10 cellular contexts compared by ENCODE assay signal in genomic region chr10:88062798-88063472, GRCh38.
DNase-seq lines count a peak whose midpoint lies in the region; ATAC-seq, FAIRE-seq and TF ChIP-seq lines count a peak whose summit lies in the region.
"Had no signal": no experiment of that assay in that cellular context is flagged by ENCODE, and none has a peak within 500 bp of the region (broad histone marks: within the 10 kb centered on the region; RNA-seq: fewer than 3 reads in every experiment).

No MANE protein-coding gene starts in this region.

- H3K27me3 Mint-ChIP-seq in HFFc6 (ENCODE audit: insufficient read depth) = no peaks in the 10 kb centered on the region

- TF ChIP-seq CTCF in A549 (IDR thresholded peaks at IDR 0.05) (no peak), HFFc6 (IDR thresholded peaks at IDR 0.05) (no peak)

- no peaks in the 10 kb centered on the region for H3K36me3 Mint-ChIP-seq in HFFc6 (ENCODE audit: low read depth)
- H3K36me3 Mint-ChIP-seq in activated naive CD4-positive, alpha-beta T cell treated with anti-CD3 and anti-CD28 coated beads, Interleukin-2, amount 50 U/mL, for 72 hours = peaks cover 4 to 15% of the 10 kb centered on the region in 2 donors

- no peak overlapping the region for H3K4me3 ChIP-seq in A549
- H3K4me3 ChIP-seq in mucosa of rectum (ENCODE audit: low read length in 2 of 2) = no peak overlapping the region
- H3K4me3 ChIP-seq: suprapubic skin had no signal

- H3K27ac ChIP-seq in A549 (peak overlapping the region in 1 of 2 experiments; percentile 30; a peak in 3 of 6 replicates), cingulate gyrus (ENCODE audit: low read depth, low read length) (peak overlapping the region; percentile 21), mucosa of rectum (ENCODE audit: low read depth in 2 of 2, low read length in 2 of 2) (peak overlapping the region; percentile 46 to 61)
- H3K27ac ChIP-seq: foreskin keratinocyte, suprapubic skin had no signal

- TF ChIP-seq EP300 in A549 (IDR thresholded peaks at IDR 0.05) = no peak

- peak overlapping the region; percentile 25 for H3K4me2 ChIP-seq in A549

- H3K9me3 ChIP-seq in A549 (no peaks in the 10 kb centered on the region), mucosa of rectum (ENCODE audit: control insufficient read depth in 2 of 2, low read length in 2 of 2) (no peaks in the 10 kb centered on the region)
- H3K9me3 ChIP-seq: suprapubic skin had no signal

- H3K36me3 ChIP-seq in mucosa of rectum (ENCODE audit: control insufficient read depth in 2 of 2, insufficient read depth in 2 of 2, low read length in 2 of 2) = no peaks in the 10 kb centered on the region
- H3K36me3 ChIP-seq: suprapubic skin had no signal

- peak overlapping the region; percentile 4; the same call in 1 of the 2 replicates for H3K4me3 Mint-ChIP-seq in HFFc6

- CTCF ChIA-PET in A549 (lab: Yijun Ruan, JAX) = interaction anchor here (0.5 to 1.5 kb wide), 5 partner anchors 9 to 1124 kb away, joined by 3 read pairs; no protein-coding TSS in a partner anchor

- H3K27ac Mint-ChIP-seq in HFFc6 = peak overlapping the region; percentile 68
- no peak overlapping the region for H3K27ac Mint-ChIP-seq in activated naive CD4-positive, alpha-beta T cell treated with anti-CD3 and anti-CD28 coated beads, Interleukin-2, amount 50 U/mL, for 72 hours

- ATAC-seq in A549 (peak; percentile 30 to 68; a peak in 3 of 6 replicates), HG02884 (IDR thresholded peaks at IDR 0.05; ENCODE audit: unreplicated experiment) (no peak)
- ATAC-seq in activated naive CD4-positive, alpha-beta T cell treated with anti-CD3 and anti-CD28 coated beads, Interleukin-2, amount 50 U/mL, for 72 hours = no peak
- ATAC-seq: foreskin keratinocyte had no signal

- no peak for TF ChIP-seq RAD21 in A549 (conservative IDR thresholded peaks at IDR 0.05 in 1 of 2, IDR thresholded peaks at IDR 0.05 in 1 of 2)

- FAIRE-seq in A549 (lab: Jason Lieb, UNC) = no peak

- peaks cover 38% of the 10 kb centered on the region for H3K4me1 Mint-ChIP-seq in HFFc6 (ENCODE audit: low read depth)

- H3K27me3 ChIP-seq in mucosa of rectum (ENCODE audit: control insufficient read depth in 2 of 2, insufficient read depth in 2 of 2, low read length in 2 of 2) = no peaks in the 10 kb centered on the region
- H3K27me3 ChIP-seq: foreskin keratinocyte, suprapubic skin had no signal

- peaks cover 10% of the 10 kb centered on the region; the same call in 2 of the 3 replicates for H3K4me1 ChIP-seq in A549
- peaks cover 3 to 4% of the 10 kb centered on the region in 2 donors for H3K4me1 ChIP-seq in mucosa of rectum (ENCODE audit: control insufficient read depth in 2 of 2, insufficient read depth in 2 of 2, low read length in 2 of 2)
- H3K4me1 ChIP-seq: foreskin keratinocyte had no signal

- POLR2A ChIA-PET in A549 (lab: Yijun Ruan, JAX) = no interaction called here

- H3K9ac ChIP-seq in mucosa of rectum (ENCODE audit: low read depth in 1 of 2, low read length in 2 of 2) = peak overlapping the region in 1 of 2 donors; percentile 5

- peak in 1 of 2 experiments; percentile 27 for DNase-seq in A549 (ENCODE audit: low read depth in 1 of 2, low spot score in 1 of 2)
- DNase-seq in HFFc6 = peak; percentile 49
- DNase-seq in activated naive CD4-positive, alpha-beta T cell treated with anti-CD3 and anti-CD28 coated beads, Interleukin-2, amount 50 U/mL, for 72 hours (ENCODE audit: low spot score in 2 of 2) = no peak
- no peak for DNase-seq in NCI-H146 treated with DMSO at 0.1 percent for 48 hours (lab: John Stamatoyannopoulos, UW; ENCODE audit: unreplicated experiment)
- no peak for DNase-seq in occipital lobe (lab: John Stamatoyannopoulos, UW)
- DNase-seq: foreskin keratinocyte had no signal

- no peaks in the 10 kb centered on the region for H3K9me3 Mint-ChIP-seq in HFFc6
- peaks cover 8 to 15% of the 10 kb centered on the region in 2 donors for H3K9me3 Mint-ChIP-seq in activated naive CD4-positive, alpha-beta T cell treated with anti-CD3 and anti-CD28 coated beads, Interleukin-2, amount 50 U/mL, for 72 hours

- 61% methylated on average over 4 of the region's 4 CpGs for WGBS in A549 (ENCODE audit: missing lambda C conversion rate)

- TF ChIP-seq POLR2A in A549 (IDR thresholded peaks at IDR 0.05; ENCODE audit: low read length) = no peak

TF ChIP-seq in A549, 52 proteins besides CTCF, POLR2A, EP300 and RAD21:
- TF ChIP-seq SREBF2 (IDR thresholded peaks at IDR 0.05) (no peak), KDM5A (IDR thresholded peaks at IDR 0.05) (no peak), KDM1A (IDR thresholded peaks at IDR 0.05; ENCODE audit: low read depth) (no peak)

Comparison
In these comparisons a context has a peak if more than half of its experiments do, and no peak if none do; other contexts are left out.
1. ATAC-seq: peak in A549 (2 of 2); none in HG02884 (single experiment) and activated naive CD4-positive, alpha-beta T cell treated with anti-CD3 and anti-CD28 coated beads, Interleukin-2, amount 50 U/mL, for 72 hours (0 of 2).